In the genomic region with DNA sequence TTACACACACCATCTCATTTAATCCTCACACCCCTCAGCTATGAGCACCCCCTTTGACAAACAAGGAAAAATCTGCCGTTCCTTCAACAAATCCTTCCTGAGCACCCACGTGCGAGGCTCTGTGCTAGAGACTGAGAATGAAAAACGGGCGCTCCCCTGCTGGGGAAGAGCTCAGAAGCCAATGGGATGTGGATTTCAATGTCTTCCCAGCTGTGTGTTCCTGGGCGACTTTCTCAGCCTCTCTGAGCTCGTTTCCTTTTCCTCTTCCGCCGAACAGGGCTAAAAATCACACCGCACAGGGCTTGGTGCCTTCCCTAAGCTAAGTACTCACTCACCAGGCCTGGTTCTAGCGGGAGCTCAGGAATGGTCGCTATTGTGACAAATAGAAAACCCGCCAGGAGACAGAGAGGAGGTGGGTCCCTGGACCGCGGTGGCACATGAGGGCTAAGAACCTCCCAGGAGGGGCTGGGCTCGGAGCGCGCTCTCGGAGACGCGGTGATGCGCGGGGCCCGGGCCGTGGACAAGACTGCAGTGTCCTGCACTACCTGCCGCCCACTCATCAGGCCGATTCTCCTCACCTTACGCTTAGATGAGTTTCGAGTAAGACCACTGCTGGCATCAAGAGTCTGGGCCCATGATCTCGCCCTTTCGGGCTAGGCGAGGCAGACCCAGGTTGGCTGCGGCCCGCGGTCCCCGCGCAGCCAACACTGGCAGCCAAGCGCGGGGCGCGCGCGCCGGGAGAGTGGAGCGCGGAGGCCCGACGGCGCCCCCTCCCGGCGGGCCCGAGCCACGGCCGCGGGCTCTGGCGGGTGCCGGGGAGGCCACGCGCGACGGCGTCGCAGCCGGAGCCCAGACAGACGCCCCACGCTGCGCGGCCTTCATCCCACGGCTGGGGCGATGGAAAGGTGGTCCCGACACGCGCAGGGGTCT, we compare ENCODE assay signal across 9 cellular contexts. TPM values are rescaled to one million over a fixed set of nuclear protein-coding genes. Genes with fewer than 3 reads are reported as not detected.
DNase-seq lines count a peak whose midpoint lies in the region; ATAC-seq, FAIRE-seq and TF ChIP-seq lines count a peak whose summit lies in the region.
"Had no signal": no experiment of that assay in that cellular context is flagged by ENCODE, and none has a peak within 500 bp of the region (broad histone marks: within the 10 kb centered on the region; RNA-seq: fewer than 3 reads in every experiment).

No MANE protein-coding gene starts in this region.

- intact Hi-C loops in PC-9 (cut with micrococcal nuclease; ENCODE audit: unreplicated experiment), result no loop called here
- intact Hi-C loops in pancreas (cut with DNase I), result no loop called here
- intact Hi-C loops in upper lobe of right lung (cut with DNase I), result no loop called here

- peak; percentile 49 to 82 (median 70) for ATAC-seq in pancreas
- peak; percentile 84 for ATAC-seq in upper lobe of right lung
- no peak for ATAC-seq in GM19035 (IDR thresholded peaks at IDR 0.05; ENCODE audit: unreplicated experiment)

- peak overlapping the region; percentile 31; the same call in 1 of the 2 replicates for H3K4me3 ChIP-seq in PC-9
- peak overlapping the region; percentile 36 for H3K4me3 ChIP-seq in cardiac muscle cell
- peak overlapping the region; percentile 5 to 42 (median 30) for H3K4me3 ChIP-seq in pancreas
- H3K4me3 ChIP-seq in upper lobe of right lung, result peak overlapping the region; percentile 53

- H3K4me3 Mint-ChIP-seq in activated naive CD4-positive, alpha-beta T cell treated with anti-CD3 and anti-CD28 coated beads, Interleukin-2, amount 10 ng/mL, durations not matched to agents 7 days and 5 days, result peak overlapping the region; percentile 74

- no peaks in the 10 kb centered on the region for H3K9me3 ChIP-seq in PC-9 (ENCODE audit: insufficient read depth, low read depth)
- no peaks in the 10 kb centered on the region for H3K9me3 ChIP-seq in cardiac muscle cell (ENCODE audit: low read depth)
- no peaks in the 10 kb centered on the region for H3K9me3 ChIP-seq in pancreas
- no peaks in the 10 kb centered on the region for H3K9me3 ChIP-seq in upper lobe of right lung

- peak overlapping the region; percentile 63 for H3K4me2 ChIP-seq in PC-9

- peaks cover 54% of the 10 kb centered on the region for H3K4me1 Mint-ChIP-seq in activated naive CD4-positive, alpha-beta T cell treated with anti-CD3 and anti-CD28 coated beads, Interleukin-2, amount 10 ng/mL, durations not matched to agents 7 days and 5 days

- no peaks in the 10 kb centered on the region for H4K20me1 ChIP-seq in PC-9 (ENCODE audit: insufficient read depth)

- WGBS in pancreas, 2 donors, result 10 to 12% methylated on average over 57 to 73 of the region's 73 CpGs

- POLR2A ChIA-PET in PC-9 (lab: Charles Lee; ENCODE audit: unreplicated experiment), result interaction anchor here (0.6 to 2.1 kb wide), 6 partner anchors 11 to 196 kb away, joined by 4 to 24 read pairs (median 10); a partner anchor contains a TSS

- FAIRE-seq in pancreas (lab: Jason Lieb, UNC), result no peak

- DNase-seq in NCI-H1417 (lab: John Stamatoyannopoulos, UW) (peak; percentile 57 to 89 (median 89)), NCI-H1417 treated with DMSO at 0.1 percent for 48 hours (lab: John Stamatoyannopoulos, UW) (no peak), PC-9 (peak in 1 of 2 experiments; percentile 81), cardiac muscle cell (ENCODE audit: low read depth in 1 of 2, low spot score in 1 of 2) (peak; percentile 49 to 67), pancreas (peak; percentile 36 to 88 (median 54)), upper lobe of right lung (peak; percentile 74)
- DNase-seq in activated naive CD4-positive, alpha-beta T cell treated with anti-CD3 and anti-CD28 coated beads, Interleukin-2, amount 10 ng/mL, durations not matched to agents 7 days and 5 days, result peak; percentile 73

- CTCF ChIA-PET in PC-9 (lab: Charles Lee), result interaction anchor here (0.6 to 2.9 kb wide), 24 partner anchors 8 to 415 kb away, joined by 3 to 38 read pairs (median 6); a partner anchor contains a TSS
- CTCF ChIA-PET in activated naive CD4-positive, alpha-beta T cell treated with anti-CD3 and anti-CD28 coated beads, Interleukin-2, amount 10 ng/mL, durations not matched to agents 7 days and 5 days (lab: Charles Lee), result interaction anchor here (0.7 to 5.7 kb wide), 19 partner anchors 8 to 340 kb away, joined by 3 to 32 read pairs (median 4); a partner anchor contains a TSS

- H3K27ac Mint-ChIP-seq in activated naive CD4-positive, alpha-beta T cell treated with anti-CD3 and anti-CD28 coated beads, Interleukin-2, amount 10 ng/mL, durations not matched to agents 7 days and 5 days, result peak overlapping the region; percentile 83

- no peaks in the 10 kb centered on the region for H3K9me3 Mint-ChIP-seq in activated naive CD4-positive, alpha-beta T cell treated with anti-CD3 and anti-CD28 coated beads, Interleukin-2, amount 10 ng/mL, durations not matched to agents 7 days and 5 days

- H3K4me1 ChIP-seq in PC-9 (replicated peaks; ENCODE audit: insufficient read depth) (peaks cover 26% of the 10 kb centered on the region), cardiac muscle cell (ENCODE audit: low read depth) (peaks cover 10% of the 10 kb centered on the region), pancreas (peaks cover 13 to 20% (median 15%) of the 10 kb centered on the region in 3 donors), upper lobe of right lung (peaks cover 13% of the 10 kb centered on the region)

- no peaks in the 10 kb centered on the region for H3K9me2 ChIP-seq in PC-9 (ENCODE audit: insufficient read depth)

- H3F3A ChIP-seq in PC-9 (ENCODE audit: insufficient read depth, low read depth), result peaks cover 24% of the 10 kb centered on the region

- H3K27me3 ChIP-seq in PC-9 (ENCODE audit: insufficient read depth, low read depth), result peaks cover 51% of the 10 kb centered on the region
- peaks cover 62% of the 10 kb centered on the region for H3K27me3 ChIP-seq in cardiac muscle cell
- no peaks in the 10 kb centered on the region for H3K27me3 ChIP-seq in pancreas
- H3K27me3 ChIP-seq in upper lobe of right lung, result peaks cover 16% of the 10 kb centered on the region

- peaks cover 59% of the 10 kb centered on the region for H3K27me3 Mint-ChIP-seq in activated naive CD4-positive, alpha-beta T cell treated with anti-CD3 and anti-CD28 coated beads, Interleukin-2, amount 10 ng/mL, durations not matched to agents 7 days and 5 days

- H3K36me3 ChIP-seq in PC-9 (ENCODE audit: low read depth), result no peaks in the 10 kb centered on the region
- no peaks in the 10 kb centered on the region for H3K36me3 ChIP-seq in cardiac muscle cell
- H3K36me3 ChIP-seq in pancreas, result peaks cover 0 to 2% (median 0%) of the 10 kb centered on the region in 3 donors
- H3K36me3 ChIP-seq in upper lobe of right lung, result no peaks in the 10 kb centered on the region

- TSS peak; percentile 70 for BruUV-seq in PC-9 (replicated peaks; lab: Mats Ljungman, UMichigan)

- TF ChIP-seq CTCF in PC-9 (conservative IDR thresholded peaks at IDR 0.05) (peak; percentile 28; the same call in 1 of the 2 replicates), cardiac muscle cell (IDR thresholded peaks at IDR 0.05; ENCODE audit: low read depth, low read length) (peak; percentile 16), pancreas (IDR thresholded peaks at IDR 0.05) (peak; percentile 16 to 73 (median 22)), upper lobe of right lung (IDR thresholded peaks at IDR 0.05) (peak; percentile 34)

- peaks cover 3% of the 10 kb centered on the region for H3K36me3 Mint-ChIP-seq in activated naive CD4-positive, alpha-beta T cell treated with anti-CD3 and anti-CD28 coated beads, Interleukin-2, amount 10 ng/mL, durations not matched to agents 7 days and 5 days

- no peak overlapping the region for H2AFZ ChIP-seq in PC-9

- H3K27ac ChIP-seq in PC-9 (no peak overlapping the region), cardiac muscle cell (no peak overlapping the region), pancreas (no peak overlapping the region), upper lobe of right lung (no peak overlapping the region)

- no peaks in the 10 kb centered on the region for H3K79me2 ChIP-seq in PC-9 (ENCODE audit: low read depth)

RNA-seq across cellular contexts. Expression of a gene that starts 17.0 kb away (rescaled TPM):
- total RNA-seq in PC-9 (2021) (not detected in 2 replicates), cardiac muscle cell (0.12 and 0.25 TPM in 2 replicates), pancreas (under 1 TPM in 1 of 6 donors, not detected in 5; 0.04 TPM), upper lobe of right lung (not detected)
- polyA plus RNA-seq in cardiac muscle cell (0.10 TPM in 1 of 2 replicates, not detected in the other), pancreas (under 1 TPM; 0.04 to 0.19 TPM)
- total RNA-seq: renal cortical epithelial cell had no signal

RNA-seq across cellular contexts. Expression of a gene that starts 26.6 kb away (rescaled TPM):
- 54.7 and 66.3 TPM in 2 replicates for total RNA-seq in PC-9 (2021)
- total RNA-seq in cardiac muscle cell, result 31.3 and 35.3 TPM in 2 replicates
- 16.4 and 16.5 TPM in 2 replicates for polyA plus RNA-seq in cardiac muscle cell
- 10 to 100 TPM in 1 of 6 donors, 1 to 10 TPM in 5; 5.9 to 12.6 (median 8.0) TPM for total RNA-seq in pancreas
- 1 to 10 TPM; 2.7 to 6.7 TPM for polyA plus RNA-seq in pancreas
- total RNA-seq in upper lobe of right lung, result 24.9 TPM

RNA-seq across cellular contexts. Expression of a gene that starts 57.0 kb away (rescaled TPM):
- total RNA-seq in PC-9 (2021), result 2.1 and 2.2 TPM in 2 replicates
- total RNA-seq in cardiac muscle cell, result 0.36 and 0.74 TPM in 2 replicates
- 0.80 and 1.1 TPM in 2 replicates for polyA plus RNA-seq in cardiac muscle cell
- total RNA-seq in pancreas, result 1 to 10 TPM; 2.8 to 6.8 (median 3.3) TPM
- polyA plus RNA-seq in pancreas, result 10 to 100 TPM in 1 of 2 donors, 1 to 10 TPM in 1; 5.4 to 10.6 TPM
- total RNA-seq in upper lobe of right lung, result 0.06 TPM
